Comparison of ENCODE assay signal across 11 cellular contexts in the genomic region with DNA sequence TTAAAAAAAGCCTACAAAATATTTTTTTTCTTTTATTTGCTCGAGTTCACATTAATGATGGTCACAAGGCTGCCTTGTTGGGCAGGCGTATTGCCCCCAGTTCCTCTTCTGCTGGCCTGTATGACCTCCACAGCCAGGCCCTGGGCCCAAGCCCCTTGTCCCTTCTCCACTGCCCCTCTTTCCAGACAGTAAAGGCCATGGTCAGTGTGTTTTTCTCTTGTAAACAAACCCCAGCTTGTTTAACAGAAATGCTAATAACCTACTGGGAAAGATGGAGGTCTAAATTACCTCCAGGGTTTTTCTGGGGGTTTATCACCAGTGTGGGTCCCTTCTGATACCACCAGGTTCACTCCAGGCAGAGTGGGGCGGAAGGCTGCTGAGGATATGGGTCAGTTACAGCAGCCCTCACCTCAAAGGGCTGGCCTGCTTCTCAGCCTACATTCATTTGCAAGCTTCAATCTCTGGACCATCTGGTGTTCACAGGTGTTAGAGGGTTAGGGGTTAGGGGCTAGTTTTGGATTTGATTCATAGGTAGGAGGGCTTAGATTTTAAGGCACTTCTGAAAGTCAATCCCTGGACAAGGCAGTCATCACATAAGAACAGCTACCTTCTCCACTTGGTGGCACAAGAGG. TPM values are rescaled to one million over a fixed set of nuclear protein-coding genes. Genes with fewer than 3 reads are reported as not detected.
DNase-seq lines count a peak whose midpoint lies in the region; ATAC-seq and TF ChIP-seq lines count a peak whose summit lies in the region.
"Had no signal": no experiment of that assay in that cellular context is flagged by ENCODE, and none has a peak within 500 bp of the region (broad histone marks: within the 10 kb centered on the region; RNA-seq: fewer than 3 reads in every experiment).

No MANE protein-coding gene starts in this region.

- no peak overlapping the region for H3K9ac ChIP-seq in iPS-15b (ENCODE audit: low read depth, low read length)

- H3K4me1 ChIP-seq in iPS-15b (ENCODE audit: control insufficient read depth, insufficient read depth, low read length) = peaks cover 12% of the 10 kb centered on the region

- no peak for TF ChIP-seq CTCF in activated B cell treated with CpG ODN at 0.5 μM for 24 hours (IDR thresholded peaks at IDR 0.05)

- H3K4me1 Mint-ChIP-seq in activated naive CD4-positive, alpha-beta T cell treated with anti-CD3 and anti-CD28 coated beads, Interleukin-2, amount 50 U/mL, for 24 hours = peaks cover 43% of the 10 kb centered on the region
- peaks cover 39% of the 10 kb centered on the region for H3K4me1 Mint-ChIP-seq in activated B cell treated with CpG ODN at 0.5 μM for 24 hours
- peaks cover 57% of the 10 kb centered on the region for H3K4me1 Mint-ChIP-seq in stimulated activated naive CD8-positive, alpha-beta T cell treated with anti-CD3 and anti-CD28 coated beads, Interleukin-15, amount 100 ng/mL, for 72 hours

- intact Hi-C loops in activated B cell treated with CpG ODN at 0.5 μM for 24 hours (cut with micrococcal nuclease) = no loop called here

- ATAC-seq in activated B cell treated with CpG ODN at 0.5 μM for 24 hours (ENCODE audit: low read depth) (no peak), GM21381 (IDR thresholded peaks at IDR 0.05; ENCODE audit: unreplicated experiment) (no peak)
- no peak for ATAC-seq in stimulated activated naive CD8-positive, alpha-beta T cell treated with anti-CD3 and anti-CD28 coated beads, Interleukin-15, amount 100 ng/mL, for 72 hours
- ATAC-seq: heart right ventricle had no signal

- no peaks in the 10 kb centered on the region for H3K9me3 Mint-ChIP-seq in activated naive CD4-positive, alpha-beta T cell treated with anti-CD3 and anti-CD28 coated beads, Interleukin-2, amount 50 U/mL, for 24 hours
- H3K9me3 Mint-ChIP-seq in activated B cell treated with CpG ODN at 0.5 μM for 24 hours = no peaks in the 10 kb centered on the region
- no peaks in the 10 kb centered on the region for H3K9me3 Mint-ChIP-seq in stimulated activated naive CD8-positive, alpha-beta T cell treated with anti-CD3 and anti-CD28 coated beads, Interleukin-15, amount 100 ng/mL, for 72 hours

- CTCF ChIA-PET in activated B cell treated with CpG ODN at 0.5 μM for 24 hours (lab: Charles Lee) = no interaction called here

- H3K27me3 ChIP-seq in iPS-15b (ENCODE audit: control insufficient read depth, insufficient read depth, low read length) = no peaks in the 10 kb centered on the region
- H3K27me3 ChIP-seq: heart right ventricle had no signal

- peak overlapping the region; percentile 76 for H3K27ac Mint-ChIP-seq in activated naive CD4-positive, alpha-beta T cell treated with anti-CD3 and anti-CD28 coated beads, Interleukin-2, amount 50 U/mL, for 24 hours
- H3K27ac Mint-ChIP-seq in activated B cell treated with CpG ODN at 0.5 μM for 24 hours = no peak overlapping the region
- peak overlapping the region; percentile 99 for H3K27ac Mint-ChIP-seq in stimulated activated naive CD8-positive, alpha-beta T cell treated with anti-CD3 and anti-CD28 coated beads, Interleukin-15, amount 100 ng/mL, for 72 hours

- H3K4me3 ChIP-seq in iPS-15b (ENCODE audit: low read depth, low read length) = peak overlapping the region; percentile 91

- H3K4me3 Mint-ChIP-seq in activated naive CD4-positive, alpha-beta T cell treated with anti-CD3 and anti-CD28 coated beads, Interleukin-2, amount 50 U/mL, for 24 hours = peak overlapping the region; percentile 93
- peak overlapping the region; percentile 44 for H3K4me3 Mint-ChIP-seq in activated B cell treated with CpG ODN at 0.5 μM for 24 hours
- H3K4me3 Mint-ChIP-seq in stimulated activated naive CD8-positive, alpha-beta T cell treated with anti-CD3 and anti-CD28 coated beads, Interleukin-15, amount 100 ng/mL, for 72 hours = peak overlapping the region; percentile 92 to 98

- no peak for DNase-seq in activated naive CD4-positive, alpha-beta T cell treated with anti-CD3 and anti-CD28 coated beads, Interleukin-2, amount 50 U/mL, for 16 hours
- DNase-seq in activated B cell treated with CpG ODN at 0.5 μM for 24 hours = no peak
- peak in 1 of 2 donors; percentile 8 for DNase-seq in stimulated activated naive CD8-positive, alpha-beta T cell treated with anti-CD3 and anti-CD28 coated beads, Interleukin-15, amount 100 ng/mL, for 72 hours
- no peak for DNase-seq in stimulated activated CD4-positive, alpha-beta T cell treated with anti-CD3 and anti-CD28 coated beads, Interleukin-4, amount 100 ng/mL, for 1 hour
- DNase-seq in AG20443 (ENCODE audit: low spot score) = no peak
- DNase-seq: heart right ventricle, NCI-H524 treated with DMSO at 0.1 percent for 48 hours had no signal

- peaks cover 8% of the 10 kb centered on the region for H3K36me3 ChIP-seq in iPS-15b (ENCODE audit: control insufficient read depth, insufficient read depth, low read length)

- H3K27me3 Mint-ChIP-seq in activated naive CD4-positive, alpha-beta T cell treated with anti-CD3 and anti-CD28 coated beads, Interleukin-2, amount 50 U/mL, for 24 hours = no peaks in the 10 kb centered on the region
- peaks cover 7% of the 10 kb centered on the region for H3K27me3 Mint-ChIP-seq in activated B cell treated with CpG ODN at 0.5 μM for 24 hours
- no peaks in the 10 kb centered on the region for H3K27me3 Mint-ChIP-seq in stimulated activated naive CD8-positive, alpha-beta T cell treated with anti-CD3 and anti-CD28 coated beads, Interleukin-15, amount 100 ng/mL, for 72 hours

- no peaks in the 10 kb centered on the region for H3K9me3 ChIP-seq in iPS-15b (ENCODE audit: control insufficient read depth, insufficient read depth, low read length)
- H3K9me3 ChIP-seq: heart right ventricle, thoracic aorta had no signal

- peaks cover 12% of the 10 kb centered on the region for H3K36me3 Mint-ChIP-seq in activated naive CD4-positive, alpha-beta T cell treated with anti-CD3 and anti-CD28 coated beads, Interleukin-2, amount 50 U/mL, for 24 hours
- H3K36me3 Mint-ChIP-seq in activated B cell treated with CpG ODN at 0.5 μM for 24 hours (ENCODE audit: low read depth) = peaks cover 19% of the 10 kb centered on the region

- POLR2A ChIA-PET in activated B cell treated with CpG ODN at 0.5 μM for 24 hours (lab: Charles Lee) = interaction anchor here (0.8 to 3.8 kb wide), 2 partner anchors 766 to 813 kb away, joined by 3 to 25 read pairs; a partner anchor contains a TSS

RNA-seq across cellular contexts. Expression of a gene that starts 2.0 kb away (rescaled TPM):
- total RNA-seq in activated B cell treated with CpG ODN at 0.5 μM for 24 hours = 64.2 and 66.1 TPM in 2 replicates

RNA-seq across cellular contexts. Expression of a gene that starts 8.0 kb away (rescaled TPM):
- 28.0 and 28.9 TPM in 2 replicates for total RNA-seq in activated B cell treated with CpG ODN at 0.5 μM for 24 hours

Comparison
In these comparisons a context has a peak if more than half of its experiments do, and no peak if none do; other contexts are left out.
1. H3K4me3 Mint-ChIP-seq: peak in every context shown above with its lines; median percentile 95 in stimulated activated naive CD8-positive, alpha-beta T cell treated with anti-CD3 and anti-CD28 coated beads, Interleukin-15, amount 100 ng/mL, for 72 hours; 93 in activated naive CD4-positive, alpha-beta T cell treated with anti-CD3 and anti-CD28 coated beads, Interleukin-2, amount 50 U/mL, for 24 hours; 44 in activated B cell treated with CpG ODN at 0.5 μM for 24 hours.